1 cellular context compared by ENCODE assay signal in genomic region chr3:124513610-124513997, GRCh38.
TF ChIP-seq lines count a peak whose summit lies in the region.

No MANE protein-coding gene starts in this region.

TF ChIP-seq in WTC11, 78 proteins besides CTCF, POLR2A, EP300 and RAD21 (continued from another document):
- TF ChIP-seq, protein P1, sequence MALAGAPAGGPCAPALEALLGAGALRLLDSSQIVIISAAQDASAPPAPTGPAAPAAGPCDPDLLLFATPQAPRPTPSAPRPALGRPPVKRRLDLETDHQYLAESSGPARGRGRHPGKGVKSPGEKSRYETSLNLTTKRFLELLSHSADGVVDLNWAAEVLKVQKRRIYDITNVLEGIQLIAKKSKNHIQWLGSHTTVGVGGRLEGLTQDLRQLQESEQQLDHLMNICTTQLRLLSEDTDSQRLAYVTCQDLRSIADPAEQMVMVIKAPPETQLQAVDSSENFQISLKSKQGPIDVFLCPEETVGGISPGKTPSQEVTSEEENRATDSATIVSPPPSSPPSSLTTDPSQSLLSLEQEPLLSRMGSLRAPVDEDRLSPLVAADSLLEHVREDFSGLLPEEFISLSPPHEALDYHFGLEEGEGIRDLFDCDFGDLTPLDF (CRISPR knock-in tag; IDR thresholded peaks at IDR 0.05), result no peak
- TF ChIP-seq NFYB (CRISPR knock-in tag; conservative IDR thresholded peaks at IDR 0.05; ENCODE audit: low read depth) (no peak), HMGA2 (CRISPR knock-in tag; IDR thresholded peaks at IDR 0.05) (no peak), NFATC4 (CRISPR knock-in tag; IDR thresholded peaks at IDR 0.05) (no peak), IRF1 (CRISPR knock-in tag; IDR thresholded peaks at IDR 0.05) (no peak)
- TF ChIP-seq, protein P2, sequence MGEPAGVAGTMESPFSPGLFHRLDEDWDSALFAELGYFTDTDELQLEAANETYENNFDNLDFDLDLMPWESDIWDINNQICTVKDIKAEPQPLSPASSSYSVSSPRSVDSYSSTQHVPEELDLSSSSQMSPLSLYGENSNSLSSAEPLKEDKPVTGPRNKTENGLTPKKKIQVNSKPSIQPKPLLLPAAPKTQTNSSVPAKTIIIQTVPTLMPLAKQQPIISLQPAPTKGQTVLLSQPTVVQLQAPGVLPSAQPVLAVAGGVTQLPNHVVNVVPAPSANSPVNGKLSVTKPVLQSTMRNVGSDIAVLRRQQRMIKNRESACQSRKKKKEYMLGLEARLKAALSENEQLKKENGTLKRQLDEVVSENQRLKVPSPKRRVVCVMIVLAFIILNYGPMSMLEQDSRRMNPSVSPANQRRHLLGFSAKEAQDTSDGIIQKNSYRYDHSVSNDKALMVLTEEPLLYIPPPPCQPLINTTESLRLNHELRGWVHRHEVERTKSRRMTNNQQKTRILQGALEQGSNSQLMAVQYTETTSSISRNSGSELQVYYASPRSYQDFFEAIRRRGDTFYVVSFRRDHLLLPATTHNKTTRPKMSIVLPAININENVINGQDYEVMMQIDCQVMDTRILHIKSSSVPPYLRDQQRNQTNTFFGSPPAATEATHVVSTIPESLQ (CRISPR knock-in tag; IDR thresholded peaks at IDR 0.05), result no peak
- TF ChIP-seq, protein P3, sequence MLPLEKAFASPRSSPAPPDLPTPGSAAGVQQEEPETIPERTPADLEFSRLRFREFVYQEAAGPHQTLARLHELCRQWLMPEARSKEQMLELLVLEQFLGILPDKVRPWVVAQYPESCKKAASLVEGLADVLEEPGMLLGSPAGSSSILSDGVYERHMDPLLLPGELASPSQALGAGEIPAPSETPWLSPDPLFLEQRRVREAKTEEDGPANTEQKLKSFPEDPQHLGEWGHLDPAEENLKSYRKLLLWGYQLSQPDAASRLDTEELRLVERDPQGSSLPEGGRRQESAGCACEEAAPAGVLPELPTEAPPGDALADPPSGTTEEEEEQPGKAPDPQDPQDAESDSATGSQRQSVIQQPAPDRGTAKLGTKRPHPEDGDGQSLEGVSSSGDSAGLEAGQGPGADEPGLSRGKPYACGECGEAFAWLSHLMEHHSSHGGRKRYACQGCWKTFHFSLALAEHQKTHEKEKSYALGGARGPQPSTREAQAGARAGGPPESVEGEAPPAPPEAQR (CRISPR knock-in tag; IDR thresholded peaks at IDR 0.05), result no peak
